Comparison of ENCODE assay signal across 8 cellular contexts in the genomic region with DNA sequence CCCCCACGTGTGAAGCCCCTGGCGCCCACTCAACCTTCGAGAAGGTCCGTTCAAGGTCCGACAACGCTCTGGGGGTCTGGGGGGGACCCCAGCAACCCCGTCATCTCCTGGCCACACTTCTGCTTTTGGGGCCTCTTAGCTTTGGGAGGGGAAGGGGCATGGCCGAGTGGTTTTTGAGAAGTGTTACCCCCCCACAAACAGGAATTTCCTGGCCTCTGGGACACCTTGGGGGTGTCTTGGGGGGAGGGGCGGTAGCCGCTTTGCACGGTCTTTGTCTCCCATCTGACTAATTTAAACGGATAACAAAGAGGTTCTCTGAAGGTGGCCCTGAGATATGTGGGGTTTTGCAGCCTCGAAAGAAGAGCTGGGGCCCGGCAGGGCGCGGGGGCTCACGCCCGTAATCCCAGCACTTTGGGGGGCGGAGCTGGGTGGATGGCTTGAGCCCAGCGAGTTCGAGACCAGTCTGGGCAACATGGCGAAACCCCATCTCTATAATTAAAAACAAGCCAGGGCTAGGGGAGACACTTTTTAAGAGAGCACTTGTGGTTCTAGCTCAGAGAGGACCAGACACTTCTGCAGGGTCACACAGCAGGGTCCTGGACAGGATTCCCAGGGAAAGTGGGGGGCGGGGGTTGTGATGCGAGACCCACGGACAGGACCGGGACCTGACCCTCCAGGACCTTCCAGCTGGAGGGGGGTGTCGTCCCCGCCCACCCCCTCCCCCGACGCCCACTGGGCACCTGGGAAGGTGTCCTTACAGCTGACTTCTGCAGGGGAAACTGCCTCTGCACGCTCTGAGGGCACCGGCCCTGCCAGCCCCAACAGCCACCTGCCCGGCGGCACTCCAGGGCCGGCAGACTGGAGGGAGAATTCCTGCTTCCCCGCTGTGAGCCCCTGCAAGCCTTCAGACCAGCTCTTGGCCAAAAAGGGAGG. TPM values are rescaled to one million over a fixed set of nuclear protein-coding genes. Genes with fewer than 3 reads are reported as not detected.
DNase-seq lines count a peak whose midpoint lies in the region; ATAC-seq and TF ChIP-seq lines count a peak whose summit lies in the region.

No MANE protein-coding gene starts in this region.

- peak overlapping the region; percentile 97 for H3K4me3 Mint-ChIP-seq in CD14-positive monocyte
- peak overlapping the region; percentile 89 for H3K4me3 Mint-ChIP-seq in activated T-cell treated with anti-CD3 and anti-CD28 coated beads, Interleukin-2, amount 50 U/mL, for 24 hours

- H3K9me3 Mint-ChIP-seq in CD14-positive monocyte, result peaks cover 0 to 3% (median 0%) of the 10 kb centered on the region in 7 donors
- no peaks in the 10 kb centered on the region for H3K9me3 Mint-ChIP-seq in activated T-cell treated with anti-CD3 and anti-CD28 coated beads, Interleukin-2, amount 50 U/mL, for 24 hours

- H3K4me3 ChIP-seq in foreskin fibroblast (ENCODE audit: low read depth in 1 of 2, low read length in 2 of 2) (peak overlapping the region; percentile 80 to 100), parathyroid adenoma (ENCODE audit: low read depth, low read length) (peak overlapping the region; percentile 49)

- peaks cover 23% of the 10 kb centered on the region for H3K4me1 Mint-ChIP-seq in CD14-positive monocyte
- peaks cover 33% of the 10 kb centered on the region for H3K4me1 Mint-ChIP-seq in activated T-cell treated with anti-CD3 and anti-CD28 coated beads, Interleukin-2, amount 50 U/mL, for 24 hours (ENCODE audit: low read depth)

- no peaks in the 10 kb centered on the region for H3K27me3 ChIP-seq in parathyroid adenoma (ENCODE audit: control insufficient read depth, insufficient read depth, low read length)

- TF ChIP-seq CTCF in CD14-positive monocyte (IDR thresholded peaks at IDR 0.05) (no peak), foreskin fibroblast (IDR thresholded peaks at IDR 0.05; ENCODE audit: low read depth, low read length) (no peak), parathyroid adenoma (IDR thresholded peaks at IDR 0.05) (no peak)

- peaks cover 10 to 16% of the 10 kb centered on the region in 2 donors for H3K36me3 Mint-ChIP-seq in CD14-positive monocyte
- peaks cover 27% of the 10 kb centered on the region for H3K36me3 Mint-ChIP-seq in activated T-cell treated with anti-CD3 and anti-CD28 coated beads, Interleukin-2, amount 50 U/mL, for 24 hours (ENCODE audit: low read depth)

- intact Hi-C loops in CD14-positive monocyte (cut with micrococcal nuclease), result loop anchor here in 1 of 2 donors (10.0 kb wide), 1 partner anchor 78 kb away; a partner anchor contains a TSS

- H3K9me3 ChIP-seq in parathyroid adenoma (ENCODE audit: control insufficient read depth, low read length), result no peaks in the 10 kb centered on the region

- H3K79me2 ChIP-seq in parathyroid adenoma, result no peaks in the 10 kb centered on the region

- H3K4me1 ChIP-seq in parathyroid adenoma, result no peaks in the 10 kb centered on the region

- peak overlapping the region; percentile 32 for H3K4me2 ChIP-seq in parathyroid adenoma (ENCODE audit: low read length)

- H3K27ac Mint-ChIP-seq in CD14-positive monocyte, result peak overlapping the region; percentile 70 to 94 (median 88)
- peak overlapping the region; percentile 91 for H3K27ac Mint-ChIP-seq in activated T-cell treated with anti-CD3 and anti-CD28 coated beads, Interleukin-2, amount 50 U/mL, for 24 hours

- H3K27me3 Mint-ChIP-seq in CD14-positive monocyte (ENCODE audit: low read depth in 3 of 3), result peaks cover 0 to 2% (median 0%) of the 10 kb centered on the region in 3 donors
- H3K27me3 Mint-ChIP-seq in activated T-cell treated with anti-CD3 and anti-CD28 coated beads, Interleukin-2, amount 50 U/mL, for 24 hours, result no peaks in the 10 kb centered on the region

- no peak overlapping the region for H3K27ac ChIP-seq in parathyroid adenoma

- DNase-seq in CD14-positive monocyte (ENCODE audit: low spot score) (no peak), foreskin fibroblast (peak in 1 of 2 donors; percentile 65), NCI-H187 treated with DMSO at 0.1 percent for 48 hours (lab: John Stamatoyannopoulos, UW) (no peak)
- peak; percentile 60 for DNase-seq in activated T-cell treated with anti-CD3 and anti-CD28 coated beads, Interleukin-2, amount 50 U/mL, for 24 hours
- no peak for DNase-seq in activated CD4-positive, CD25-positive, alpha-beta regulatory T cell (lab: John Stamatoyannopoulos, UW)

- peak; percentile 2 for ATAC-seq in HG02798 (IDR thresholded peaks at IDR 0.05; ENCODE audit: poor library complexity, unreplicated experiment)
- ATAC-seq in HG03095 (IDR thresholded peaks at IDR 0.05; ENCODE audit: unreplicated experiment), result no peak

- H3K36me3 ChIP-seq in parathyroid adenoma (ENCODE audit: control insufficient read depth, insufficient read depth, low read length), result no peaks in the 10 kb centered on the region

- H2AFZ ChIP-seq in parathyroid adenoma, result no peak overlapping the region

- no peak overlapping the region for H3K9ac ChIP-seq in parathyroid adenoma

RNA-seq across cellular contexts. Expression of a gene that starts 0.9 kb away (rescaled TPM):
- 100 to 1,000 TPM in 1 of 2 donors, 10 to 100 TPM in 1; 69.9 to 144 TPM for polyA plus RNA-seq in CD14-positive monocyte

RNA-seq across cellular contexts. Expression of a gene that starts 6.0 kb away (rescaled TPM):
- polyA plus RNA-seq in CD14-positive monocyte, result not detected

RNA-seq across cellular contexts. Expression of a gene that starts 6.4 kb away (rescaled TPM):
- 10 to 100 TPM; 37.4 to 45.0 TPM for polyA plus RNA-seq in CD14-positive monocyte

RNA-seq across cellular contexts. Expression of a gene that starts 12.6 kb away (rescaled TPM):
- 1 to 10 TPM; 1.7 to 7.8 TPM for polyA plus RNA-seq in CD14-positive monocyte

RNA-seq across cellular contexts. Expression of a gene that starts 27.1 kb away (rescaled TPM):
- under 1 TPM in 1 of 2 donors, not detected in 1; 0.13 TPM for polyA plus RNA-seq in CD14-positive monocyte
